ENCODE assay signal across 8 cellular contexts in genomic region chr1:32107742-32108661, GRCh38.
DNase-seq lines count a peak whose midpoint lies in the region; ATAC-seq lines count a peak whose summit lies in the region.

KPNA6 (plus strand) TSS chr1:32108056; CDS start chr1:32108131, 75 bp downstream.

- no peaks in the 10 kb centered on the region for H3K4me1 ChIP-seq in ACC112 (ENCODE audit: control insufficient read depth, insufficient read depth, low read length, unreplicated experiment)

- H3K79me2 ChIP-seq in ACC112 (ENCODE audit: control insufficient read depth, insufficient read depth, low read length, unreplicated experiment), result peaks cover 52% of the 10 kb centered on the region

- DNase-seq in NCI-H446 treated with DMSO at 0.1 percent for 48 hours (lab: John Stamatoyannopoulos, UW), result peak; percentile 94
- peak; percentile 84 for DNase-seq in activated CD4-positive, CD25-positive, alpha-beta regulatory T cell treated with anti-CD3 and anti-CD28 coated beads, Interleukin-2, amount 50 U/mL, for 16 hours (ENCODE audit: low read depth, low spot score)
- DNase-seq in central memory CD4-positive, alpha-beta T cell, result peak; percentile 94
- DNase-seq in iris pigment epithelial cell (ENCODE audit: low read depth), result peak; percentile 98
- peak; percentile 72 to 81 for DNase-seq in stimulated activated CD4-positive, alpha-beta T cell treated with anti-CD3 and anti-CD28 coated beads, Interleukin-12 subunit alpha, Interleukin-12 subunit beta, amount 100 ng/mL, for 24 hours (ENCODE audit: low read depth in 2 of 2)

- no peaks in the 10 kb centered on the region for H3K36me3 ChIP-seq in ACC112 (ENCODE audit: insufficient read depth, low read length)

- H3K27me3 ChIP-seq in ACC112 (ENCODE audit: insufficient read depth, low read length), result no peaks in the 10 kb centered on the region

- peak; percentile 52 for ATAC-seq in GM18868 (IDR thresholded peaks at IDR 0.05; ENCODE audit: unreplicated experiment)
- peak; percentile 70 for ATAC-seq in HG03280 (IDR thresholded peaks at IDR 0.05; ENCODE audit: unreplicated experiment)

- peak within 1 kb of the TSS; percentile 89 for H2AFZ ChIP-seq in ACC112 (ENCODE audit: low read length, unreplicated experiment)

- peak within 1 kb of the TSS; percentile 100 for H3K4me3 ChIP-seq in ACC112 (ENCODE audit: low read depth, low read length)

- peak within 1 kb of the TSS; percentile 84 for H3K27ac ChIP-seq in ACC112 (ENCODE audit: low read depth, low read length)

Comparison
In these comparisons a context has a peak if more than half of its experiments do, and no peak if none do; other contexts are left out.
1. Peak in every context shown above with its lines: DNase-seq, ATAC-seq, H3K4me3 ChIP-seq and H3K27ac ChIP-seq.